ENCODE assay signal across 1 cellular context in the genomic region with DNA sequence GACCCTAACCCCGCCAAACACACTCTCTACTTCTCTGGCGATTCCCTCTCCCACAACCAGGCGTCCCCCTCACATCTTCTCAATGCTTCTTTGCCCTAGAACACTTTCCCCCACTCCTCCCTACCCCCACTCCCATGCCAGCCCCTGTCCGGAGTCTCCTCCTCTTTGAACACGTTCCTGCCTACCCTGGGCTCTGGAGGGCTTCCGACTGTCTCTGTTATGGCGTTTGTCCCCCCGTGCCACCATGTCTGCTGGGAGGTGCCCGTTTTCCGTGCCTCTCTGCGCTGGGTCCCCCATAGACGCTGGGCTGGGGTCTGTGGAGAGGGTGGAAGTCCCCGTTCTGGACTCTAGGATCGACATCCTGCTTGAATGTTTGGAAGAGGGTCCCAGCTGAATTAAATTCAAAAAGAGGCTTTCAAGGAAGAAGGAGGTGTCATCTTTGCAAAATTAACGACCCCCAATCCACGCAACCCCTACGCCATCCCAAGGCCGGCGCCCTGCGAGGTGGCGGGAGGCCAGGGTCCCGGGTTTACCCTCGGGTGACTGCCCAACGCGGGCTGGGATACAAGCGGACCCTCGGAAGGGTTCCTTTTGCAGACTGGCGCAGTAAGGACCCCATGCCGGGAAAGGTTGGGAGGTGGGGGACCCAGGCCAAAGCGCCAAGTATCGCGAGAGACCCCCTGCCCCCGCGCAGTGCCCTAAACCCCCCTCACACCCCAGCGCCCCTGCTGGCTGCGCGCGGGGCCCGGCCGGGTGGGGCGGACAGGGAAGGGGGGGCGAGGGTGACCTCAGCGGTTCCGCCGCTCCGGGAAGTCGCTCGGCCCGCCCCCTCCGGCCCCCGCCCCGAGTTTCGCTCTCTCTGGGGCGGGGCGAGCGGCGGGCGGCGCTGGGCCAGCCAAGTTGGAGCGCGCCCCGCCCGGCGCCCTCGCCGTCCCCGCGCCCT.
A peak's percentile ranks its signal among the peaks of the same experiment; 100 is the strongest.
TF ChIP-seq lines count a peak whose summit lies in the region.

No MANE protein-coding gene starts in this region.

TF ChIP-seq in HepG2, 621 proteins besides CTCF, POLR2A, EP300 and RAD21 (continued from another document and continues in another):
- TF ChIP-seq, protein P1, sequence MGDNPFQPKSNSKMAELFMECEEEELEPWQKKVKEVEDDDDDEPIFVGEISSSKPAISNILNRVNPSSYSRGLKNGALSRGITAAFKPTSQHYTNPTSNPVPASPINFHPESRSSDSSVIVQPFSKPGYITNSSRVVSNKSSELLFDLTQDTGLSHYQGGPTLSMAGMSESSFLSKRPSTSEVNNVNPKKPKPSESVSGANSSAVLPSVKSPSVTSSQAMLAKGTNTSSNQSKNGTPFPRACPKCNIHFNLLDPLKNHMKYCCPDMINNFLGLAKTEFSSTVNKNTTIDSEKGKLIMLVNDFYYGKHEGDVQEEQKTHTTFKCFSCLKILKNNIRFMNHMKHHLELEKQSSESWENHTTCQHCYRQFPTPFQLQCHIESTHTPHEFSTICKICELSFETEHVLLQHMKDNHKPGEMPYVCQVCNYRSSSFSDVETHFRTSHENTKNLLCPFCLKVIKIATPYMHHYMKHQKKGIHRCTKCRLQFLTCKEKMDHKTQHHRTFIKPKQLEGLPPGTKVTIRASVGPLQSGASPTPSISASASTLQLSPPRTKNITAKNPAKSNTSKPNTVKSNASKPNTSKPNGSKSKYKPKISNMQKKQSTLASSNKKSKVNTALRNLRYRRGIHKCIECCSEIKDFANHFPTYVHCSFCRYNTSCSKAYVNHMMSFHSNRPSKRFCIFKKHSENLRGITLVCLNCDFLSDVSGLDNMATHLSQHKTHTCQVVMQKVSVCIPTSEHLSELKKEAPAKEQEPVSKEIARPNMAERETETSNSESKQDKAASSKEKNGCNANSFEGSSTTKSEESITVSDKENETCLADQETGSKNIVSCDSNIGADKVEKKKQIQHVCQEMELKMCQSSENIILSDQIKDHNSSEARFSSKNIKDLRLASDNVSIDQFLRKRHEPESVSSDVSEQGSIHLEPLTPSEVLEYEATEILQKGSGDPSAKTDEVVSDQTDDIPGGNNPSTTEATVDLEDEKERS (CRISPR knock-in tag; IDR thresholded peaks at IDR 0.05), result no peak
- TF ChIP-seq ZNF225 (CRISPR knock-in tag; IDR thresholded peaks at IDR 0.05) (no peak), JDP2 (CRISPR knock-in tag; IDR thresholded peaks at IDR 0.05; ENCODE audit: borderline replicate concordance) (no peak), CEBPG (CRISPR knock-in tag; IDR thresholded peaks at IDR 0.05) (no peak), PHF8 (CRISPR knock-in tag; IDR thresholded peaks at IDR 0.05) (no peak; the same call in 1 of the 2 replicates), ZC3H13 (CRISPR knock-in tag; IDR thresholded peaks at IDR 0.05) (peak; percentile 59; the same call in 1 of the 2 replicates), FOXK1 (CRISPR knock-in tag; IDR thresholded peaks at IDR 0.05; ENCODE audit: borderline replicate concordance, low read depth) (0 out of 2 replicates have a peak, but pooled peaks have one; percentile 11), ZNF850 (CRISPR knock-in tag; conservative IDR thresholded peaks at IDR 0.05) (no peak), ZNF235 (CRISPR knock-in tag; IDR thresholded peaks at IDR 0.05; ENCODE audit: borderline replicate concordance) (no peak), MAFK (conservative IDR thresholded peaks at IDR 0.05 in 1 of 2, IDR thresholded peaks at IDR 0.05 in 1 of 2; ENCODE audit: low read length in 2 of 2) (no peak), KDM6A (CRISPR knock-in tag; IDR thresholded peaks at IDR 0.05; ENCODE audit: low read depth) (no peak), RBM39 (IDR thresholded peaks at IDR 0.05; ENCODE audit: low read depth, low read length, poor library complexity, severe bottlenecking) (no peak), NFKB2 (CRISPR knock-in tag; IDR thresholded peaks at IDR 0.05; ENCODE audit: borderline replicate concordance) (no peak), ARHGAP35 (CRISPR knock-in tag; IDR thresholded peaks at IDR 0.05; ENCODE audit: borderline replicate concordance) (peak; percentile 12; the same call in 1 of the 2 replicates), ZNF205 (CRISPR knock-in tag; IDR thresholded peaks at IDR 0.05) (no peak), ZNF230 (CRISPR knock-in tag; IDR thresholded peaks at IDR 0.05) (no peak), JUND (CRISPR knock-in tag; IDR thresholded peaks at IDR 0.05) (no peak), HDAC1 (CRISPR knock-in tag; IDR thresholded peaks at IDR 0.05) (0 out of 2 replicates have a peak, but pooled peaks have one; percentile 34), ZMYM4 (CRISPR knock-in tag; IDR thresholded peaks at IDR 0.05) (no peak), FOXM1 (CRISPR knock-in tag; IDR thresholded peaks at IDR 0.05) (no peak), SETDB1 (CRISPR knock-in tag; IDR thresholded peaks at IDR 0.05; ENCODE audit: borderline replicate concordance) (no peak), MLLT10 (CRISPR knock-in tag; IDR thresholded peaks at IDR 0.05) (no peak), ZBTB7A (CRISPR knock-in tag; IDR thresholded peaks at IDR 0.05) (peak; percentile 70; the same call in 1 of the 2 replicates), NCOR1 (IDR thresholded peaks at IDR 0.05; ENCODE audit: borderline replicate concordance, low read length) (no peak), HHEX (CRISPR knock-in tag; IDR thresholded peaks at IDR 0.05) (no peak), ZMYM3 (CRISPR knock-in tag; IDR thresholded peaks at IDR 0.05) (peak; percentile 13; the same call in 1 of the 2 replicates), SMARCC2 (IDR thresholded peaks at IDR 0.05) (no peak), ZFX (CRISPR knock-in tag; IDR thresholded peaks at IDR 0.05; ENCODE audit: low read depth) (no peak), ZNF510 (CRISPR knock-in tag; IDR thresholded peaks at IDR 0.05; ENCODE audit: low read depth) (no peak), ZNF557 (CRISPR knock-in tag; IDR thresholded peaks at IDR 0.05) (no peak), MYC (CRISPR knock-in tag; IDR thresholded peaks at IDR 0.05; ENCODE audit: borderline replicate concordance) (peak; percentile 24; the same call in 1 of the 2 replicates), ZKSCAN5 (CRISPR knock-in tag; IDR thresholded peaks at IDR 0.05) (no peak)
- TF ChIP-seq, protein P2, sequence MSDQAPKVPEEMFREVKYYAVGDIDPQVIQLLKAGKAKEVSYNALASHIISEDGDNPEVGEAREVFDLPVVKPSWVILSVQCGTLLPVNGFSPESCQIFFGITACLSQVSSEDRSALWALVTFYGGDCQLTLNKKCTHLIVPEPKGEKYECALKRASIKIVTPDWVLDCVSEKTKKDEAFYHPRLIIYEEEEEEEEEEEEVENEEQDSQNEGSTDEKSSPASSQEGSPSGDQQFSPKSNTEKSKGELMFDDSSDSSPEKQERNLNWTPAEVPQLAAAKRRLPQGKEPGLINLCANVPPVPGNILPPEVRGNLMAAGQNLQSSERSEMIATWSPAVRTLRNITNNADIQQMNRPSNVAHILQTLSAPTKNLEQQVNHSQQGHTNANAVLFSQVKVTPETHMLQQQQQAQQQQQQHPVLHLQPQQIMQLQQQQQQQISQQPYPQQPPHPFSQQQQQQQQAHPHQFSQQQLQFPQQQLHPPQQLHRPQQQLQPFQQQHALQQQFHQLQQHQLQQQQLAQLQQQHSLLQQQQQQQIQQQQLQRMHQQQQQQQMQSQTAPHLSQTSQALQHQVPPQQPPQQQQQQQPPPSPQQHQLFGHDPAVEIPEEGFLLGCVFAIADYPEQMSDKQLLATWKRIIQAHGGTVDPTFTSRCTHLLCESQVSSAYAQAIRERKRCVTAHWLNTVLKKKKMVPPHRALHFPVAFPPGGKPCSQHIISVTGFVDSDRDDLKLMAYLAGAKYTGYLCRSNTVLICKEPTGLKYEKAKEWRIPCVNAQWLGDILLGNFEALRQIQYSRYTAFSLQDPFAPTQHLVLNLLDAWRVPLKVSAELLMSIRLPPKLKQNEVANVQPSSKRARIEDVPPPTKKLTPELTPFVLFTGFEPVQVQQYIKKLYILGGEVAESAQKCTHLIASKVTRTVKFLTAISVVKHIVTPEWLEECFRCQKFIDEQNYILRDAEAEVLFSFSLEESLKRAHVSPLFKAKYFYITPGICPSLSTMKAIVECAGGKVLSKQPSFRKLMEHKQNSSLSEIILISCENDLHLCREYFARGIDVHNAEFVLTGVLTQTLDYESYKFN (CRISPR knock-in tag; conservative IDR thresholded peaks at IDR 0.05), result peak; percentile 28; the same call in 1 of the 2 replicates
- TF ChIP-seq, protein P3, sequence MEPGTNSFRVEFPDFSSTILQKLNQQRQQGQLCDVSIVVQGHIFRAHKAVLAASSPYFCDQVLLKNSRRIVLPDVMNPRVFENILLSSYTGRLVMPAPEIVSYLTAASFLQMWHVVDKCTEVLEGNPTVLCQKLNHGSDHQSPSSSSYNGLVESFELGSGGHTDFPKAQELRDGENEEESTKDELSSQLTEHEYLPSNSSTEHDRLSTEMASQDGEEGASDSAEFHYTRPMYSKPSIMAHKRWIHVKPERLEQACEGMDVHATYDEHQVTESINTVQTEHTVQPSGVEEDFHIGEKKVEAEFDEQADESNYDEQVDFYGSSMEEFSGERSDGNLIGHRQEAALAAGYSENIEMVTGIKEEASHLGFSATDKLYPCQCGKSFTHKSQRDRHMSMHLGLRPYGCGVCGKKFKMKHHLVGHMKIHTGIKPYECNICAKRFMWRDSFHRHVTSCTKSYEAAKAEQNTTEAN (CRISPR knock-in tag; conservative IDR thresholded peaks at IDR 0.05), result no peak
- TF ChIP-seq, protein P4, sequence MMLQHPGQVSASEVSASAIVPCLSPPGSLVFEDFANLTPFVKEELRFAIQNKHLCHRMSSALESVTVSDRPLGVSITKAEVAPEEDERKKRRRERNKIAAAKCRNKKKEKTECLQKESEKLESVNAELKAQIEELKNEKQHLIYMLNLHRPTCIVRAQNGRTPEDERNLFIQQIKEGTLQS (CRISPR knock-in tag; IDR thresholded peaks at IDR 0.05), result peak; percentile 71; the same call in 1 of the 2 replicates
- TF ChIP-seq, protein P5, sequence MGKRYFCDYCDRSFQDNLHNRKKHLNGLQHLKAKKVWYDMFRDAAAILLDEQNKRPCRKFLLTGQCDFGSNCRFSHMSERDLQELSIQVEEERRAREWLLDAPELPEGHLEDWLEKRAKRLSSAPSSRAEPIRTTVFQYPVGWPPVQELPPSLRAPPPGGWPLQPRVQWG (CRISPR knock-in tag; IDR thresholded peaks at IDR 0.05; ENCODE audit: borderline replicate concordance, low read depth), result no peak
- TF ChIP-seq, protein P6, sequence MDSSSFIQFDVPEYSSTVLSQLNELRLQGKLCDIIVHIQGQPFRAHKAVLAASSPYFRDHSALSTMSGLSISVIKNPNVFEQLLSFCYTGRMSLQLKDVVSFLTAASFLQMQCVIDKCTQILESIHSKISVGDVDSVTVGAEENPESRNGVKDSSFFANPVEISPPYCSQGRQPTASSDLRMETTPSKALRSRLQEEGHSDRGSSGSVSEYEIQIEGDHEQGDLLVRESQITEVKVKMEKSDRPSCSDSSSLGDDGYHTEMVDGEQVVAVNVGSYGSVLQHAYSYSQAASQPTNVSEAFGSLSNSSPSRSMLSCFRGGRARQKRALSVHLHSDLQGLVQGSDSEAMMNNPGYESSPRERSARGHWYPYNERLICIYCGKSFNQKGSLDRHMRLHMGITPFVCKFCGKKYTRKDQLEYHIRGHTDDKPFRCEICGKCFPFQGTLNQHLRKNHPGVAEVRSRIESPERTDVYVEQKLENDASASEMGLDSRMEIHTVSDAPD (CRISPR knock-in tag; IDR thresholded peaks at IDR 0.05), result no peak
- TF ChIP-seq, protein P7, sequence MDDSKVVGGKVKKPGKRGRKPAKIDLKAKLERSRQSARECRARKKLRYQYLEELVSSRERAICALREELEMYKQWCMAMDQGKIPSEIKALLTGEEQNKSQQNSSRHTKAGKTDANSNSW (CRISPR knock-in tag; IDR thresholded peaks at IDR 0.05; ENCODE audit: borderline replicate concordance), result no peak
- TF ChIP-seq, protein P8, sequence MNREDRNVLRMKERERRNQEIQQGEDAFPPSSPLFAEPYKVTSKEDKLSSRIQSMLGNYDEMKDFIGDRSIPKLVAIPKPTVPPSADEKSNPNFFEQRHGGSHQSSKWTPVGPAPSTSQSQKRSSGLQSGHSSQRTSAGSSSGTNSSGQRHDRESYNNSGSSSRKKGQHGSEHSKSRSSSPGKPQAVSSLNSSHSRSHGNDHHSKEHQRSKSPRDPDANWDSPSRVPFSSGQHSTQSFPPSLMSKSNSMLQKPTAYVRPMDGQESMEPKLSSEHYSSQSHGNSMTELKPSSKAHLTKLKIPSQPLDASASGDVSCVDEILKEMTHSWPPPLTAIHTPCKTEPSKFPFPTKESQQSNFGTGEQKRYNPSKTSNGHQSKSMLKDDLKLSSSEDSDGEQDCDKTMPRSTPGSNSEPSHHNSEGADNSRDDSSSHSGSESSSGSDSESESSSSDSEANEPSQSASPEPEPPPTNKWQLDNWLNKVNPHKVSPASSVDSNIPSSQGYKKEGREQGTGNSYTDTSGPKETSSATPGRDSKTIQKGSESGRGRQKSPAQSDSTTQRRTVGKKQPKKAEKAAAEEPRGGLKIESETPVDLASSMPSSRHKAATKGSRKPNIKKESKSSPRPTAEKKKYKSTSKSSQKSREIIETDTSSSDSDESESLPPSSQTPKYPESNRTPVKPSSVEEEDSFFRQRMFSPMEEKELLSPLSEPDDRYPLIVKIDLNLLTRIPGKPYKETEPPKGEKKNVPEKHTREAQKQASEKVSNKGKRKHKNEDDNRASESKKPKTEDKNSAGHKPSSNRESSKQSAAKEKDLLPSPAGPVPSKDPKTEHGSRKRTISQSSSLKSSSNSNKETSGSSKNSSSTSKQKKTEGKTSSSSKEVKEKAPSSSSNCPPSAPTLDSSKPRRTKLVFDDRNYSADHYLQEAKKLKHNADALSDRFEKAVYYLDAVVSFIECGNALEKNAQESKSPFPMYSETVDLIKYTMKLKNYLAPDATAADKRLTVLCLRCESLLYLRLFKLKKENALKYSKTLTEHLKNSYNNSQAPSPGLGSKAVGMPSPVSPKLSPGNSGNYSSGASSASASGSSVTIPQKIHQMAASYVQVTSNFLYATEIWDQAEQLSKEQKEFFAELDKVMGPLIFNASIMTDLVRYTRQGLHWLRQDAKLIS (CRISPR knock-in tag; IDR thresholded peaks at IDR 0.05), result no peak
- TF ChIP-seq, protein P9, sequence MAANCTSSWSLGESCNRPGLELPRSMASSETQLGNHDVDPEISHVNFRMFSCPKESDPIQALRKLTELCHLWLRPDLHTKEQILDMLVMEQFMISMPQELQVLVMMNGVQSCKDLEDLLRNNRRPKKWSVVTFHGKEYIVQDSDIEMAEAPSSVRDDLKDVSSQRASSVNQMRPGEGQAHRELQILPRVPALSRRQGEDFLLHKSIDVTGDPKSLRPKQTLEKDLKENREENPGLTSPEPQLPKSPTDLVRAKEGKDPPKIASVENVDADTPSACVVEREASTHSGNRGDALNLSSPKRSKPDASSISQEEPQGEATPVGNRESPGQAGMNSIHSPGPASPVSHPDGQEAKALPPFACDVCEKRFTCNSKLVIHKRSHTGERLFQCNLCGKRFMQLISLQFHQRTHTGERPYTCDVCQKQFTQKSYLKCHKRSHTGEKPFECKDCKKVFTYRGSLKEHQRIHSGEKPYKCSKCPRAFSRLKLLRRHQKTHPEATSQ (CRISPR knock-in tag; IDR thresholded peaks at IDR 0.05; ENCODE audit: borderline replicate concordance), result no peak
- TF ChIP-seq, protein P10, sequence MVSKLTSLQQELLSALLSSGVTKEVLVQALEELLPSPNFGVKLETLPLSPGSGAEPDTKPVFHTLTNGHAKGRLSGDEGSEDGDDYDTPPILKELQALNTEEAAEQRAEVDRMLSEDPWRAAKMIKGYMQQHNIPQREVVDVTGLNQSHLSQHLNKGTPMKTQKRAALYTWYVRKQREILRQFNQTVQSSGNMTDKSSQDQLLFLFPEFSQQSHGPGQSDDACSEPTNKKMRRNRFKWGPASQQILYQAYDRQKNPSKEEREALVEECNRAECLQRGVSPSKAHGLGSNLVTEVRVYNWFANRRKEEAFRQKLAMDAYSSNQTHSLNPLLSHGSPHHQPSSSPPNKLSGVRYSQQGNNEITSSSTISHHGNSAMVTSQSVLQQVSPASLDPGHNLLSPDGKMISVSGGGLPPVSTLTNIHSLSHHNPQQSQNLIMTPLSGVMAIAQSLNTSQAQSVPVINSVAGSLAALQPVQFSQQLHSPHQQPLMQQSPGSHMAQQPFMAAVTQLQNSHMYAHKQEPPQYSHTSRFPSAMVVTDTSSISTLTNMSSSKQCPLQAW (CRISPR knock-in tag; IDR thresholded peaks at IDR 0.05), result no peak; the same call in none of the 2 replicates
